In the genomic region with DNA sequence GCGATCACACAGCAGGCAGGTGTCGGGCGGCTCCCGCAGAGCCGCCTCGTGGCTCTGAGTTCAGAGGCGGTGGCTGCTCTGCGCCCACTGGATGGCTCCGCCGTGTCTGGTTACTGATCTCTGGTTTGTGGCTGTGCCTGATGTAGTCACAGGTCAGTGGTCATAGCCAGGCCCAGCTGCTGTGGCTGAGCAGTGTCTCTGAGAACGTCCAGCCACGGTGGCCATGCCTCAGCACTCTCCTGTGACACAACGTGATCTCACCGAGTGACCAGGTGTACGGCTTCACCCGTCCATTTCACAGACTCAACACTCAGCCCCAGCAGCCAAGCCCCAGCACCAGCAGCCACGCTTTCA, we compare ENCODE assay signal across 14 cellular contexts.
DNase-seq lines count a peak whose midpoint lies in the region; ATAC-seq lines count a peak whose summit lies in the region.
"Had no signal": no experiment of that assay in that cellular context is flagged by ENCODE, and none has a peak within 500 bp of the region (broad histone marks: within the 10 kb centered on the region; RNA-seq: fewer than 3 reads in every experiment).

No MANE protein-coding gene starts in this region.

- no peaks in the 10 kb centered on the region for H3K36me3 Mint-ChIP-seq in stimulated activated effector memory CD8-positive, alpha-beta T cell treated with anti-CD3 and anti-CD28 coated beads, Interleukin-12 subunit alpha, Interleukin-12 subunit beta, amount 100 ng/mL, for 72 hours

- no peak overlapping the region for H3K4me3 Mint-ChIP-seq in stimulated activated effector memory CD8-positive, alpha-beta T cell treated with anti-CD3 and anti-CD28 coated beads, Interleukin-12 subunit alpha, Interleukin-12 subunit beta, amount 100 ng/mL, for 72 hours
- H3K4me3 Mint-ChIP-seq: central memory CD8-positive, alpha-beta T cell had no signal

- peak; percentile 50 for ATAC-seq in HG03342 (IDR thresholded peaks at IDR 0.05; ENCODE audit: unreplicated experiment)
- ATAC-seq in stimulated activated effector memory CD8-positive, alpha-beta T cell treated with anti-CD3 and anti-CD28 coated beads, Interleukin-12 subunit alpha, Interleukin-12 subunit beta, amount 100 ng/mL, for 72 hours, result peak; percentile 12
- ATAC-seq: lower lobe of right lung had no signal

- H3K4me1 Mint-ChIP-seq in stimulated activated effector memory CD8-positive, alpha-beta T cell treated with anti-CD3 and anti-CD28 coated beads, Interleukin-12 subunit alpha, Interleukin-12 subunit beta, amount 100 ng/mL, for 72 hours, result peaks cover 12% of the 10 kb centered on the region

- H3K27ac Mint-ChIP-seq in stimulated activated effector memory CD8-positive, alpha-beta T cell treated with anti-CD3 and anti-CD28 coated beads, Interleukin-12 subunit alpha, Interleukin-12 subunit beta, amount 100 ng/mL, for 72 hours, result no peak overlapping the region

- H3K9me3 Mint-ChIP-seq in stimulated activated effector memory CD8-positive, alpha-beta T cell treated with anti-CD3 and anti-CD28 coated beads, Interleukin-12 subunit alpha, Interleukin-12 subunit beta, amount 100 ng/mL, for 72 hours, result no peaks in the 10 kb centered on the region
- H3K9me3 Mint-ChIP-seq: central memory CD8-positive, alpha-beta T cell had no signal

- DNase-seq in NCI-H82 (lab: John Stamatoyannopoulos, UW) (peak; percentile 25), NCI-H82 treated with DMSO at 0.1 percent for 48 hours (lab: John Stamatoyannopoulos, UW; ENCODE audit: unreplicated experiment) (no peak), glomerular visceral epithelial cell (ENCODE audit: extremely low spot score) (peak; percentile 73), DMS 273 treated with DMSO at 0.1 percent for 48 hours (lab: John Stamatoyannopoulos, UW) (no peak), NOMO-1 (lab: John Stamatoyannopoulos, UW; ENCODE audit: unreplicated experiment in 2 of 2) (no peak)
- DNase-seq in stimulated activated effector memory CD8-positive, alpha-beta T cell treated with anti-CD3 and anti-CD28 coated beads, Interleukin-12 subunit alpha, Interleukin-12 subunit beta, amount 100 ng/mL, for 72 hours (ENCODE audit: low spot score in 2 of 2), result no peak
- DNase-seq in activated CD4-positive, CD25-positive, alpha-beta regulatory T cell (lab: John Stamatoyannopoulos, UW), result no peak
- DNase-seq: activated gamma-delta T cell, DND-41, foreskin fibroblast, lower lobe of right lung, NCI-H2029 had no signal

Comparison
In these comparisons a context has a peak if more than half of its experiments do, and no peak if none do; other contexts are left out.
1. DNase-seq: peak in NCI-H82 (single experiment) and glomerular visceral epithelial cell (single experiment); none in NCI-H82 treated with DMSO at 0.1 percent for 48 hours (single experiment), stimulated activated effector memory CD8-positive, alpha-beta T cell treated with anti-CD3 and anti-CD28 coated beads, Interleukin-12 subunit alpha, Interleukin-12 subunit beta, amount 100 ng/mL, for 72 hours (0 of 2), DMS 273 treated with DMSO at 0.1 percent for 48 hours (single experiment), NOMO-1 (0 of 2) and activated CD4-positive, CD25-positive, alpha-beta regulatory T cell (0 of 4).